8 cellular contexts compared by ENCODE assay signal in genomic region chr1:214281030-214281901, GRCh38. TPM values are rescaled to one million over a fixed set of nuclear protein-coding genes. Genes with fewer than 3 reads are reported as not detected.
DNase-seq lines count a peak whose midpoint lies in the region; ATAC-seq and TF ChIP-seq lines count a peak whose summit lies in the region.

SMYD2 (plus strand) TSS chr1:214281159; CDS start chr1:214281255, 96 bp downstream.

- peaks cover 0 to 19% of the 10 kb centered on the region in 2 donors for H3K4me1 ChIP-seq in thoracic aorta (ENCODE audit: control insufficient read depth in 1 of 2, low read depth in 2 of 2)

- H3K36me3 ChIP-seq in KOPT-K1 (ENCODE audit: insufficient read depth, low read length), result no peaks in the 10 kb centered on the region
- H3K36me3 ChIP-seq in thoracic aorta, result no peaks in the 10 kb centered on the region

- peak within 1 kb of the TSS; percentile 83 for H3K27ac ChIP-seq in KOPT-K1 (ENCODE audit: low read depth, low read length, poor library complexity, severe bottlenecking)
- H3K27ac ChIP-seq in thoracic aorta, result peak within 1 kb of the TSS; percentile 69 to 75

- peak within 1 kb of the TSS; percentile 95 for H3K4me3 Mint-ChIP-seq in glutamatergic neuron (ENCODE audit: unreplicated experiment)
- H3K4me3 Mint-ChIP-seq in osteocyte (ENCODE audit: unreplicated experiment), result peak within 1 kb of the TSS; percentile 93

- H3K27ac Mint-ChIP-seq in glutamatergic neuron (ENCODE audit: unreplicated experiment) (peak within 1 kb of the TSS; percentile 80), osteocyte (ENCODE audit: unreplicated experiment) (peak within 1 kb of the TSS; percentile 90)

- H3K9me3 ChIP-seq in KOPT-K1 (ENCODE audit: insufficient read depth, low read length, poor library complexity, severe bottlenecking) (no peaks in the 10 kb centered on the region), thoracic aorta (no peaks in the 10 kb centered on the region)

- peak within 1 kb of the TSS; percentile 87 for H3K4me3 ChIP-seq in thoracic aorta

- TF ChIP-seq CTCF in glutamatergic neuron (IDR thresholded peaks at IDR 0.05; ENCODE audit: partially characterized antibody, unreplicated experiment) (no peak), osteocyte (IDR thresholded peaks at IDR 0.05) (no peak), thoracic aorta (IDR thresholded peaks at IDR 0.05) (no peak)

- H3K36me3 Mint-ChIP-seq in glutamatergic neuron (ENCODE audit: unreplicated experiment) (peaks cover 5% of the 10 kb centered on the region), osteocyte (ENCODE audit: unreplicated experiment) (peaks cover 2% of the 10 kb centered on the region)

- H3K9me3 Mint-ChIP-seq in glutamatergic neuron (ENCODE audit: unreplicated experiment), result peaks cover 7% of the 10 kb centered on the region
- H3K9me3 Mint-ChIP-seq in osteocyte (ENCODE audit: unreplicated experiment), result no peaks in the 10 kb centered on the region

- peak; percentile 83 for ATAC-seq in GM21723 (IDR thresholded peaks at IDR 0.05; ENCODE audit: unreplicated experiment)
- ATAC-seq in thoracic aorta (ENCODE audit: insufficient number of reproducible peaks, low FRiP score, low read depth), result peak; percentile 58

- H3K27me3 Mint-ChIP-seq in glutamatergic neuron (ENCODE audit: unreplicated experiment) (peaks cover 10% of the 10 kb centered on the region), osteocyte (ENCODE audit: unreplicated experiment) (no peaks in the 10 kb centered on the region)

- no peaks in the 10 kb centered on the region for H3K27me3 ChIP-seq in thoracic aorta (replicated peaks; ENCODE audit: insufficient read depth)

- H3K4me1 Mint-ChIP-seq in glutamatergic neuron (ENCODE audit: low read depth, unreplicated experiment) (peaks cover 5% of the 10 kb centered on the region), osteocyte (ENCODE audit: unreplicated experiment) (peaks cover 55% of the 10 kb centered on the region)

- DNase-seq in ELF-1 (ENCODE audit: low read depth, low spot score) (peak; percentile 75), SK-N-DZ (ENCODE audit: low spot score) (peak; percentile 71), glutamatergic neuron (peak; percentile 77), osteocyte (ENCODE audit: extremely low spot score, unreplicated experiment) (no peak), thoracic aorta (ENCODE audit: low spot score) (no peak)
- peak; percentile 68 for DNase-seq in activated naive CD4-positive, alpha-beta T cell treated with anti-CD3 and anti-CD28 coated beads, Interleukin-2, amount 50 U/mL, for 16 hours

RNA-seq across cellular contexts. Expression of gene SMYD2, which starts in this region (rescaled TPM):
- polyA plus RNA-seq in SK-N-DZ (2014; cell fraction: cytosol; rRNA removed), result 34.4 and 34.6 TPM in 2 replicates
- polyA plus RNA-seq in SK-N-DZ (2014; cell fraction: nucleus; rRNA removed), result 75.3 and 87.8 TPM in 2 replicates
- 26.0 TPM for total RNA-seq in glutamatergic neuron (ENCODE audit: unreplicated experiment)
- 44.7 and 46.8 TPM in 2 replicates for total RNA-seq in osteocyte
- total RNA-seq in thoracic aorta, result 10 to 100 TPM; 10.9 to 13.4 TPM

Comparison
In these comparisons a context has a peak if more than half of its experiments do, and no peak if none do; other contexts are left out.
1. DNase-seq: peak in ELF-1 (single experiment), SK-N-DZ (single experiment), activated naive CD4-positive, alpha-beta T cell treated with anti-CD3 and anti-CD28 coated beads, Interleukin-2, amount 50 U/mL, for 16 hours (single experiment) and glutamatergic neuron (single experiment); none in osteocyte (single experiment) and thoracic aorta (single experiment).